ENCODE assay signal across 21 cellular contexts in genomic region chr2:27527182-27527581, GRCh38. TPM values are rescaled to one million over a fixed set of nuclear protein-coding genes. Genes with fewer than 3 reads are reported as not detected.
A peak's percentile ranks its signal among the peaks of the same experiment; 100 is the strongest.
DNase-seq lines count a peak whose midpoint lies in the region; ATAC-seq, FAIRE-seq and TF ChIP-seq lines count a peak whose summit lies in the region.
"Had no signal": no experiment of that assay in that cellular context is flagged by ENCODE, and none has a peak within 500 bp of the region (broad histone marks: within the 10 kb centered on the region; RNA-seq: fewer than 3 reads in every experiment).

No MANE protein-coding gene starts in this region.

- H2BK120ac ChIP-seq in neuronal stem cell (ENCODE audit: low read depth, low read length) = no peak overlapping the region

- H3K14ac ChIP-seq in neuronal stem cell (ENCODE audit: low read length) = no peak overlapping the region

- no peaks in the 10 kb centered on the region for H3K9me1 ChIP-seq in keratinocyte (ENCODE audit: control insufficient read depth, extremely low read depth, insufficient read depth, low read length)

- no peak overlapping the region for H2BK15ac ChIP-seq in neuronal stem cell (ENCODE audit: low read length)

- H3K18ac ChIP-seq in neuronal stem cell (ENCODE audit: low read length) = no peak overlapping the region

- no peak overlapping the region for H3K27ac ChIP-seq in keratinocyte (ENCODE audit: control insufficient read depth, insufficient read depth, low read length)
- no peak overlapping the region for H3K27ac ChIP-seq in neuronal stem cell (replicated peaks; ENCODE audit: low read length)
- H3K27ac ChIP-seq: colonic mucosa, KMS-11, sigmoid colon, WERI-Rb-1 had no signal

- no peaks in the 10 kb centered on the region for H4K20me1 ChIP-seq in keratinocyte (ENCODE audit: control insufficient read depth, extremely low read depth, insufficient read depth, low read length)

- peaks cover 12% of the 10 kb centered on the region for H3K4me1 ChIP-seq in keratinocyte (ENCODE audit: control insufficient read depth, extremely low read depth, insufficient read depth, low read length)
- H3K4me1 ChIP-seq in neuronal stem cell (ENCODE audit: control insufficient read depth in 2 of 2, insufficient read depth in 1 of 2, low read depth in 1 of 2, low read length in 2 of 2) = no peaks in the 10 kb centered on the region
- H3K4me1 ChIP-seq: colonic mucosa, sigmoid colon had no signal

- H3K4me3 ChIP-seq in keratinocyte (ENCODE audit: control insufficient read depth in 2 of 3, extremely low read depth in 1 of 3, insufficient read depth in 2 of 3, low read depth in 1 of 3, low read length in 3 of 3) (no peak overlapping the region), neuronal stem cell (ENCODE audit: low read length in 2 of 2) (no peak overlapping the region)
- H3K4me3 ChIP-seq: colonic mucosa, GM12878, sigmoid colon had no signal

- no peak overlapping the region for H4K91ac ChIP-seq in neuronal stem cell (ENCODE audit: low read depth, low read length, poor library complexity)

- H3K36me3 ChIP-seq in keratinocyte (ENCODE audit: control insufficient read depth in 2 of 2, extremely low read depth in 1 of 2, insufficient read depth in 2 of 2, low read length in 2 of 2) (no peaks in the 10 kb centered on the region), neuronal stem cell (replicated peaks in 1 of 2; ENCODE audit: control insufficient read depth in 2 of 2, insufficient read depth in 2 of 2, low read length in 2 of 2) (no peaks in the 10 kb centered on the region)
- H3K36me3 ChIP-seq: colonic mucosa, sigmoid colon, WERI-Rb-1 had no signal

- no peak overlapping the region for H4K8ac ChIP-seq in neuronal stem cell (ENCODE audit: low read depth, low read length)

- FAIRE-seq in keratinocyte (lab: Jason Lieb, UNC) (no peak), frontal cortex (lab: Jason Lieb, UNC) (no peak)
- FAIRE-seq: GM12878 had no signal

- dilution Hi-C loops in keratinocyte (cut with MboI; ENCODE audit: extremely low pct_ligation_motif_present, low sequenced_read_pairs) = no loop called here

- H3K79me1 ChIP-seq in neuronal stem cell (ENCODE audit: low read depth, low read length) = no peaks in the 10 kb centered on the region

- no peak overlapping the region for H3K9ac ChIP-seq in keratinocyte (ENCODE audit: control insufficient read depth, extremely low read depth, insufficient read depth, low read length)
- no peak overlapping the region for H3K9ac ChIP-seq in neuronal stem cell (ENCODE audit: low read depth, low read length, poor library complexity)
- H3K9ac ChIP-seq: KMS-11 had no signal

- no peak overlapping the region for H2BK12ac ChIP-seq in neuronal stem cell (ENCODE audit: low read length)

- H2BK5ac ChIP-seq in neuronal stem cell (ENCODE audit: low read length) = no peak overlapping the region

- no peak for TF ChIP-seq CTCF in keratinocyte (optimal IDR thresholded peaks at IDR 0.05 in 1 of 3, IDR thresholded peaks at IDR 0.05 in 1 of 3, conservative IDR thresholded peaks at IDR 0.05 in 1 of 3; ENCODE audit: extremely low read depth in 1 of 3, insufficient read depth in 2 of 3, low read length in 3 of 3)

- no peak for ATAC-seq in GM18909 (IDR thresholded peaks at IDR 0.05; ENCODE audit: poor library complexity, unreplicated experiment)
- ATAC-seq: GM12878 had no signal

- no CpG with 5 or more reads among the region's 3 CpGs for WGBS in neuronal stem cell (ENCODE audit: extremely low coverage in 2 of 2, insufficient read length in 2 of 2, insufficient replicate concordance in 1 of 2), 2 donors

- no peak overlapping the region for H3K23ac ChIP-seq in neuronal stem cell (ENCODE audit: low read depth, low read length, poor library complexity)

- H3K79me2 ChIP-seq in keratinocyte (ENCODE audit: control insufficient read depth, insufficient read depth, low read length) = no peaks in the 10 kb centered on the region

- DNase-seq in DMS53 treated with DMSO at 0.1 percent for 48 hours (lab: John Stamatoyannopoulos, UW; ENCODE audit: unreplicated experiment) (peak; percentile 13), OCI-M1 (lab: John Stamatoyannopoulos, UW) (peak; percentile 11), astrocyte of the hippocampus (ENCODE audit: low read depth, low spot score) (peak; percentile 15), keratinocyte (ENCODE audit: low read depth, low spot score) (peak; percentile 13), frontal cortex (ENCODE audit: low spot score in 2 of 2) (no peak), neuronal stem cell (ENCODE audit: low spot score) (no peak), NOMO-1 (lab: John Stamatoyannopoulos, UW; ENCODE audit: unreplicated experiment in 2 of 2) (no peak)
- DNase-seq: activated CD4-positive, alpha-beta T cell treated with anti-CD3 and anti-CD28 coated beads, Interleukin-2, amount 10 ng/mL, durations not matched to agents 7 days and 5 days; colonic mucosa; immature natural killer cell; NCI-H1930; NCI-H2227 treated with DMSO at 0.1 percent for 48 hours; NCI-H748 treated with DMSO at 0.1 percent for 48 hours; sigmoid colon; stimulated activated CD4-positive, alpha-beta T cell treated with anti-CD3 and anti-CD28 coated beads, Interleukin-15, amount 100 ng/mL, for 24 hours; T-helper 2 cell; WERI-Rb-1 had no signal

- no peak overlapping the region for H3K4ac ChIP-seq in neuronal stem cell (ENCODE audit: low read length)

- H2AFZ ChIP-seq in keratinocyte (ENCODE audit: control insufficient read depth, low read length) (no peak overlapping the region), neuronal stem cell (ENCODE audit: low read length) (no peak overlapping the region)

- no peaks in the 10 kb centered on the region for H3K9me3 ChIP-seq in keratinocyte (ENCODE audit: control insufficient read depth, low read depth, low read length)
- no peaks in the 10 kb centered on the region for H3K9me3 ChIP-seq in neuronal stem cell (replicated peaks in 1 of 2; ENCODE audit: control insufficient read depth in 2 of 2, insufficient read depth in 1 of 2, low read depth in 1 of 2, low read length in 2 of 2)
- H3K9me3 ChIP-seq: colonic mucosa, sigmoid colon had no signal

- H3K27me3 ChIP-seq in keratinocyte (ENCODE audit: control insufficient read depth, extremely low read depth, insufficient read depth, low read length) (no peaks in the 10 kb centered on the region), neuronal stem cell (ENCODE audit: control insufficient read depth in 3 of 3, insufficient read depth in 3 of 3, low read depth in 1 of 3, low read length in 3 of 3) (peaks cover 0 to 17% (median 2%) of the 10 kb centered on the region in 3 experiments)
- H3K27me3 ChIP-seq: colonic mucosa, sigmoid colon had no signal

- no peak overlapping the region for H2AK5ac ChIP-seq in neuronal stem cell (ENCODE audit: low read depth, low read length)

- H3K4me2 ChIP-seq in keratinocyte (ENCODE audit: control insufficient read depth, extremely low read depth, insufficient read depth, low read depth, low read length) = peak overlapping the region; percentile 70
- no peak overlapping the region for H3K4me2 ChIP-seq in neuronal stem cell (ENCODE audit: insufficient read depth, low read length, poor library complexity, severe bottlenecking)
- H3K4me2 ChIP-seq: KMS-11 had no signal

RNA-seq across cellular contexts. Expression of gene GCKR, which starts 30.5 kb away (rescaled TPM):
- 0.18 to 0.30 TPM (median 0.27 TPM) in 3 replicates for polyA plus RNA-seq in keratinocyte
- polyA plus RNA-seq in keratinocyte (2011; ENCODE audit: low read depth) = not detected
- 0.06 TPM in 1 of 2 replicates, not detected in the other for polyA plus RNA-seq in keratinocyte (2011; cell fraction: cytosol; rRNA removed)
- polyA plus RNA-seq in keratinocyte (2011; cell fraction: nucleus; rRNA removed) = 0.71 and 1.3 TPM in 2 replicates
- polyA plus RNA-seq in keratinocyte (2012; ENCODE audit: low replicate concordance) = 0.45 TPM in 1 of 2 replicates, not detected in the other
- polyA minus RNA-seq in keratinocyte = 0.80 TPM in 1 of 3 replicates, not detected in the others
- polyA minus RNA-seq in keratinocyte (2011; cell fraction: cytosol; rRNA and poly(A)+ RNA removed) = not detected
- not detected in 2 replicates for polyA minus RNA-seq in keratinocyte (2011; cell fraction: nucleus; rRNA and poly(A)+ RNA removed)
- total RNA-seq in frontal cortex = 1.6 TPM
- 0.36 TPM for polyA plus RNA-seq in neuronal stem cell (2013, experiment 1 of 2)
- 0.26 TPM for polyA plus RNA-seq in neuronal stem cell (2013, experiment 2 of 2)
- total RNA-seq: activated CD4-positive, alpha-beta T cell treated with anti-CD3 and anti-CD28 coated beads, Interleukin-2, amount 10 ng/mL, durations not matched to agents 7 days and 5 days; GM12878 had no signal
- polyA plus RNA-seq: GM12878, immature natural killer cell had no signal

RNA-seq across cellular contexts. Expression of gene FNDC4, which starts 32.2 kb away (rescaled TPM):
- 6.3 to 13.0 TPM (median 9.9 TPM) in 3 replicates for polyA plus RNA-seq in keratinocyte
- polyA plus RNA-seq in keratinocyte (2011; ENCODE audit: low read depth) = 0.92 TPM
- 8.2 and 12.5 TPM in 2 replicates for polyA plus RNA-seq in keratinocyte (2011; cell fraction: cytosol; rRNA removed)
- 4.6 and 6.5 TPM in 2 replicates for polyA plus RNA-seq in keratinocyte (2011; cell fraction: nucleus; rRNA removed)
- 1.8 and 12.4 TPM in 2 replicates for polyA plus RNA-seq in keratinocyte (2012; ENCODE audit: low replicate concordance)
- 2.8 to 12.8 TPM (median 6.3 TPM) in 3 replicates for polyA minus RNA-seq in keratinocyte
- 10.6 TPM for polyA minus RNA-seq in keratinocyte (2011; cell fraction: cytosol; rRNA and poly(A)+ RNA removed)
- polyA minus RNA-seq in keratinocyte (2011; cell fraction: nucleus; rRNA and poly(A)+ RNA removed) = 2.5 and 3.4 TPM in 2 replicates
- 45.7 TPM for total RNA-seq in frontal cortex
- polyA plus RNA-seq in neuronal stem cell (2013, experiment 1 of 2) = 19.2 TPM
- polyA plus RNA-seq in neuronal stem cell (2013, experiment 2 of 2) = 17.6 TPM
- total RNA-seq: activated CD4-positive, alpha-beta T cell treated with anti-CD3 and anti-CD28 coated beads, Interleukin-2, amount 10 ng/mL, durations not matched to agents 7 days and 5 days; HT-29 had no signal
- polyA plus RNA-seq: GM12878, immature natural killer cell had no signal

RNA-seq across cellular contexts. Expression of gene IFT172, which starts 37.6 kb away (rescaled TPM):
- 10.4 to 14.4 TPM (median 12.7 TPM) in 3 replicates for polyA plus RNA-seq in keratinocyte
- polyA plus RNA-seq in keratinocyte (2011; ENCODE audit: low read depth) = 6.2 TPM
- polyA plus RNA-seq in keratinocyte (2011; cell fraction: cytosol; rRNA removed) = 10.5 and 10.7 TPM in 2 replicates
- 19.9 and 26.7 TPM in 2 replicates for polyA plus RNA-seq in keratinocyte (2011; cell fraction: nucleus; rRNA removed)
- 6.9 and 11.3 TPM in 2 replicates for polyA plus RNA-seq in keratinocyte (2012; ENCODE audit: low replicate concordance)
- polyA minus RNA-seq in keratinocyte = 17.2 to 31.3 TPM (median 26.3 TPM) in 3 replicates
- 3.3 TPM for polyA minus RNA-seq in keratinocyte (2011; cell fraction: cytosol; rRNA and poly(A)+ RNA removed)
- polyA minus RNA-seq in keratinocyte (2011; cell fraction: nucleus; rRNA and poly(A)+ RNA removed) = 6.9 and 14.8 TPM in 2 replicates
- 36.3 TPM for total RNA-seq in frontal cortex
- 8.4 TPM for polyA plus RNA-seq in neuronal stem cell (2013, experiment 1 of 2)
- polyA plus RNA-seq in neuronal stem cell (2013, experiment 2 of 2) = 8.7 TPM

RNA-seq across cellular contexts. Expression of gene ZNF512, which starts 55.7 kb away (rescaled TPM):
- polyA plus RNA-seq in keratinocyte = 10.3 to 16.6 TPM (median 11.0 TPM) in 3 replicates
- polyA plus RNA-seq in keratinocyte (2011; ENCODE audit: low read depth) = 4.8 TPM
- polyA plus RNA-seq in keratinocyte (2011; cell fraction: cytosol; rRNA removed) = 8.1 and 13.5 TPM in 2 replicates
- 28.6 and 35.9 TPM in 2 replicates for polyA plus RNA-seq in keratinocyte (2011; cell fraction: nucleus; rRNA removed)
- 4.1 and 10.1 TPM in 2 replicates for polyA plus RNA-seq in keratinocyte (2012; ENCODE audit: low replicate concordance)
- polyA minus RNA-seq in keratinocyte = 2.2 to 22.2 TPM (median 8.0 TPM) in 3 replicates
- 7.5 TPM for polyA minus RNA-seq in keratinocyte (2011; cell fraction: cytosol; rRNA and poly(A)+ RNA removed)
- 5.6 and 9.5 TPM in 2 replicates for polyA minus RNA-seq in keratinocyte (2011; cell fraction: nucleus; rRNA and poly(A)+ RNA removed)
- total RNA-seq in frontal cortex = 49.3 TPM
- 75.9 TPM for polyA plus RNA-seq in neuronal stem cell (2013, experiment 1 of 2)
- polyA plus RNA-seq in neuronal stem cell (2013, experiment 2 of 2) = 67.5 TPM

Comparison
In these comparisons a context has a peak if more than half of its experiments do, and no peak if none do; other contexts are left out.
1. DNase-seq: peak in DMS53 treated with DMSO at 0.1 percent for 48 hours (single experiment), OCI-M1 (single experiment), astrocyte of the hippocampus (single experiment) and keratinocyte (single experiment); none in frontal cortex (0 of 2), neuronal stem cell (single experiment) and NOMO-1 (0 of 2).